In the genomic region with DNA sequence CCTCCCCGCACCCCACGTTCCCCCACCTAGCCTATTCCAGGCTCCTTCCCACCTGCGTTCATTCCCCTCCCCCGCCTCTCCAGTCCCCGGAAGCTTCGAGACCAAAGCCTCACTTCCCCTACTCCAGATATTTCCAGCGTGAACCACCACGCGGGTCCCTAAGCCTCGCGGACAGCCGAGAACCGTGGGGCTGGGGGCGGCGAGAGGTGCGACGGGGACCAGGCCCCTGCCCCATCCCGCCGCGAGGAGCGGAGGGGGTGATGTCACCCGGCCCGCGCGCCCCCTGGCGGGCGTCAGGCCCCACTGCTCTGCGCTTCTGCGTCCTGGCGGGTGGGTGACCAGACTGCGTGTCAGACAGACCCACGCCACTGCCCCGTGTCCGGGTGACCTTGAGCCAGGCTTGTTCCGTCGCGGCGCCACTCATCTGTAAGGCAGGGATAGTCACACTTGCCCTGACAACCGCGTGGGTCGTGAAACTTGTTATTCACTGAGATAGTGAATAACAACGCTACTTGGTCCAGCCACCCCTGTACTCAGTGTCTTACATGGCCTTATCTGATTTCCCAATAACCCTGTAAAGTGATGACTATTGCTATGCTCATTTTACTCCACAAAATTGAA, we compare ENCODE assay signal across 8 cellular contexts. TPM values are rescaled to one million over a fixed set of nuclear protein-coding genes. Genes with fewer than 3 reads are reported as not detected.
DNase-seq lines count a peak whose midpoint lies in the region; ATAC-seq and TF ChIP-seq lines count a peak whose summit lies in the region.

No MANE protein-coding gene starts in this region.

- intact Hi-C loops in body of pancreas (cut with DNase I), result no loop called here

- 0 to 1% methylated on average over 21 to 41 of the region's 42 CpGs for WGBS in body of pancreas, 2 donors

- H3K9ac ChIP-seq in skeletal muscle satellite cell (ENCODE audit: low read depth, low read length), result peak overlapping the region; percentile 63

- H3K27me3 ChIP-seq in body of pancreas (no peaks in the 10 kb centered on the region), skeletal muscle satellite cell (ENCODE audit: control insufficient read depth, insufficient read depth, low read length) (no peaks in the 10 kb centered on the region)

- no peaks in the 10 kb centered on the region for H3K9me3 ChIP-seq in body of pancreas
- H3K9me3 ChIP-seq in iPS-18c (ENCODE audit: control insufficient read depth, insufficient read depth, low read length), result no peaks in the 10 kb centered on the region
- H3K9me3 ChIP-seq in skeletal muscle satellite cell (replicated peaks; ENCODE audit: low read length), result no peaks in the 10 kb centered on the region

- H3K4me2 ChIP-seq in skeletal muscle satellite cell (ENCODE audit: low read length), result peak overlapping the region; percentile 83

- TF ChIP-seq CTCF in GM12872 (IDR thresholded peaks at IDR 0.05; ENCODE audit: insufficient read depth, low read depth, low read length) (peak; percentile 94), body of pancreas (IDR thresholded peaks at IDR 0.05) (peak; percentile 97 to 98 (median 97))

- H3K4me1 ChIP-seq in body of pancreas (peaks cover 52% of the 10 kb centered on the region), skeletal muscle satellite cell (ENCODE audit: control insufficient read depth, insufficient read depth, low read length) (peaks cover 42% of the 10 kb centered on the region)

- H3K36me3 ChIP-seq in body of pancreas (replicated peaks in 1 of 2; ENCODE audit: insufficient read depth in 1 of 2, low read depth in 2 of 2) (peaks cover 0 to 3% of the 10 kb centered on the region in 2 donors), skeletal muscle satellite cell (ENCODE audit: insufficient read depth, low read length) (no peaks in the 10 kb centered on the region)

- DNase-seq in HCEC 1CT (peak; percentile 60), NAMALWA (ENCODE audit: low spot score) (peak; percentile 81), UCSD-AML1 (lab: John Stamatoyannopoulos, UW; ENCODE audit: unreplicated experiment) (peak; percentile 79), body of pancreas (peak; percentile 81 to 85 (median 82)), SW480 (ENCODE audit: low spot score) (no peak)

- H3K4me3 ChIP-seq in body of pancreas (peak overlapping the region; percentile 7 to 22), iPS-18c (ENCODE audit: insufficient read depth, low read depth, low read length) (peak overlapping the region; percentile 77), skeletal muscle satellite cell (ENCODE audit: low read length) (peak overlapping the region; percentile 68)

- peak; percentile 2 to 46 (median 38) for TF ChIP-seq POLR2A in body of pancreas (IDR thresholded peaks at IDR 0.05)

- ATAC-seq in body of pancreas, result peak; percentile 80

- peak overlapping the region; percentile 92 to 100 (median 98) for H3K27ac ChIP-seq in body of pancreas

RNA-seq across cellular contexts. Expression of a gene that starts 9.0 kb away (rescaled TPM):
- total RNA-seq in body of pancreas, result 100 to 1,000 TPM; 269 to 441 TPM
- 1,060 and 1,062 TPM in 2 replicates for total RNA-seq in skeletal muscle satellite cell (2012; rRNA removed)

RNA-seq across cellular contexts. Expression of a gene that starts 14.5 kb away (rescaled TPM):
- 10 to 100 TPM; 44.8 to 90.3 TPM for total RNA-seq in body of pancreas
- 9.4 and 17.7 TPM in 2 replicates for total RNA-seq in skeletal muscle satellite cell (2012; rRNA removed)

RNA-seq across cellular contexts. Expression of a gene that starts 19.4 kb away (rescaled TPM):
- total RNA-seq in body of pancreas, result 10 to 100 TPM; 31.1 to 33.9 TPM
- 71.2 and 86.7 TPM in 2 replicates for total RNA-seq in skeletal muscle satellite cell (2012; rRNA removed)

RNA-seq across cellular contexts. Expression of a gene that starts 21.2 kb away (rescaled TPM):
- 1 to 10 TPM in 1 of 2 donors, not detected in 1; 4.2 TPM for total RNA-seq in body of pancreas
- 1.1 TPM in 1 of 2 replicates, not detected in the other for total RNA-seq in skeletal muscle satellite cell (2012; rRNA removed)

RNA-seq across cellular contexts. Expression of a gene that starts 27.4 kb away (rescaled TPM):
- 10 to 100 TPM; 18.9 to 68.6 TPM for total RNA-seq in body of pancreas
- 6.6 and 12.7 TPM in 2 replicates for total RNA-seq in skeletal muscle satellite cell (2012; rRNA removed)

Comparison
In these comparisons a context has a peak if more than half of its experiments do, and no peak if none do; other contexts are left out.
1. H3K4me3 ChIP-seq: peak in every context shown above with its lines; median percentile 77 in iPS-18c; 68 in skeletal muscle satellite cell; 14 in body of pancreas.